ENCODE assay signal across 9 cellular contexts in the genomic region with DNA sequence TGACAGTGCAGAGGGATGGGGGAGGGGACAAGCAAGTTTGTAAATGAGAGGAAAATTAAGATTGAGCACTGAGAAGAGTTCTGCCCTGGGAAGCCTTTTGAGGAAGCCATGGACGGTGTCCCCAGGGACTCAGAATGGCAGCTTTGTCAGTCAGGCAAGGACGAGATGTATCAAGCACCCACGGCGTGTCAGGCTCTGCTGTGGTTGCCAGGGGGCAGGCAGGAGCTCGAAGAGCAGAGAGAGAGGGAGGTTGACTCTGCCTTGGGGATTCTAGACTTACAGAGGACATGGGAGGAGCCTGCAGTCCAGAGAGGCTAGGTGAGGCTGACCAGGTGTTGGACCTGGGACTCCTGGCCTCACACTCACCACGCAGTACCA. TPM values are rescaled to one million over a fixed set of nuclear protein-coding genes. Genes with fewer than 3 reads are reported as not detected.
DNase-seq lines count a peak whose midpoint lies in the region; ATAC-seq and TF ChIP-seq lines count a peak whose summit lies in the region.
"Had no signal": no experiment of that assay in that cellular context is flagged by ENCODE, and none has a peak within 500 bp of the region (broad histone marks: within the 10 kb centered on the region; RNA-seq: fewer than 3 reads in every experiment).

No MANE protein-coding gene starts in this region.

- CTCF ChIA-PET in Panc1 (lab: Charles Lee): no interaction called here

- no peaks in the 10 kb centered on the region; the same call in 1 of the 2 replicates for H3K27me3 ChIP-seq in Panc1 (ENCODE audit: control insufficient read depth, insufficient read depth, low read length)

- intact Hi-C loops in Right ventricle myocardium superior (cut with DNase I) (no loop called here), cardiac septum (cut with DNase I) (no loop called here), Panc1 (cut with micrococcal nuclease; ENCODE audit: unreplicated experiment) (no loop called here), left cardiac atrium (cut with DNase I) (no loop called here)

- H3K36me3 ChIP-seq in Panc1 (ENCODE audit: control insufficient read depth, insufficient read depth, low read length): no peaks in the 10 kb centered on the region

- in situ Hi-C loops in Panc1 (cut with HindIII; ENCODE audit: low pct_unique_long_range_greater_than_20kb, low sequenced_read_pairs): no loop called here

- no peak overlapping the region for H3K27ac ChIP-seq in Panc1 (ENCODE audit: low read length)

- BruUV-seq in Panc1 (replicated peaks; lab: Mats Ljungman, UMichigan): no TSS peak

- no peaks in the 10 kb centered on the region; the same call in 1 of the 2 replicates for H3K4me1 ChIP-seq in Panc1 (ENCODE audit: control insufficient read depth, insufficient read depth, low read length)

- no peaks in the 10 kb centered on the region for H3K9me3 ChIP-seq in Panc1 (ENCODE audit: control insufficient read depth, insufficient read depth, low read depth, low read length)

- ATAC-seq in Right ventricle myocardium superior (ENCODE audit: poor library complexity) (peak; percentile 71), Panc1 (peak; percentile 53), left cardiac atrium (peak; percentile 58 to 64), GM21447 (IDR thresholded peaks at IDR 0.05; ENCODE audit: unreplicated experiment) (no peak)

- no peak for DNase-seq in Right ventricle myocardium superior
- no peak for DNase-seq in cardiac septum (ENCODE audit: low spot score)
- no peak for DNase-seq in Panc1 (ENCODE audit: low read depth, low spot score)
- DNase-seq in left cardiac atrium: no peak
- DNase-seq in NOMO-1 treated with dmso at 0.1 percent for 144 hours (lab: John Stamatoyannopoulos, UW; ENCODE audit: unreplicated experiment): no peak
- no peak for DNase-seq in OCI-M1 (lab: John Stamatoyannopoulos, UW)
- no peak for DNase-seq in activated T-cell treated with anti-CD3 and anti-CD28 coated beads, Interleukin-2, amount 50 U/mL, for 48 hours

- H3K4me3 ChIP-seq in Panc1 (ENCODE audit: low read depth in 2 of 2, low read length in 2 of 2): no peak overlapping the region
- H3K4me3 ChIP-seq: lung had no signal

- POLR2A ChIA-PET in Panc1 (lab: Charles Lee): no interaction called here

- TF ChIP-seq CTCF in Panc1 (IDR thresholded peaks at IDR 0.05): no peak

RNA-seq across cellular contexts. Expression of a gene that starts 29.1 kb away (rescaled TPM):
- total RNA-seq in Right ventricle myocardium superior (23.7 TPM), cardiac septum (9.3 TPM), Panc1 (2021; ENCODE audit: unreplicated experiment) (2.5 TPM), left cardiac atrium (10 to 100 TPM; 36.7 to 39.7 TPM)
- 4.2 TPM for polyA plus RNA-seq in Panc1 (2012; ENCODE audit: insufficient read length)
